Comparison of ENCODE assay signal across 14 cellular contexts in the genomic region with DNA sequence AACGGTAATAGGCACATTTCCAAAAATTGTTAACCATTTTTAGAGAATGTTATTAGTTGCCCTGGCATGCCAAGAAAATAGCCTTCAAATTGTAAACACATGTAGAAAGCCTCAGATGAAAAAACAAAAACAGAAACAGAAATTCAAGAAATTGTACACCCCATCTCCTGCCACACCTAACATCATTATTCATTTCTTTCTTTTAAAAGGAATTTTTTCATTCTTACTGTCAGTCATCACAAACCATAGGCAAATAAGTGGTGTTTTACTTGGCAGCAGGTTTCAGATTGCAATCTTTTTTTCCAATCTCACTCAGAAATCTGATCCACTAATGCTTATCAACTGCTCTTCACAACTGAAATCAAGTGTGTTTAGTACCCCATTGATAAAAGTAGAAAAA.
"Had no signal": no experiment of that assay in that cellular context is flagged by ENCODE, and none has a peak within 500 bp of the region (broad histone marks: within the 10 kb centered on the region; RNA-seq: fewer than 3 reads in every experiment).

No MANE protein-coding gene starts in this region.

- H3K27ac ChIP-seq: heart right ventricle, sigmoid colon, WERI-Rb-1 had no signal

- ATAC-seq: activated CD4-positive, alpha-beta T cell treated with anti-CD3 and anti-CD28 coated beads for 36 hours; activated CD8-positive, alpha-beta T cell treated with anti-CD3 and anti-CD28 coated beads for 36 hours; activated T-cell treated with anti-CD3 and anti-CD28 coated beads, Interleukin-2, amount 50 U/mL, for 72 hours; heart right ventricle had no signal

- H3K9me3 ChIP-seq: sigmoid colon had no signal

- H3K36me3 ChIP-seq: heart right ventricle, sigmoid colon, WERI-Rb-1 had no signal

- DNase-seq: activated CD4-positive, alpha-beta T cell treated with anti-CD3 and anti-CD28 coated beads for 36 hours; activated CD8-positive, alpha-beta memory T cell treated with anti-CD3 and anti-CD28 coated beads, Interleukin-2, amount 50 U/mL, for 4 hours; activated CD8-positive, alpha-beta T cell treated with anti-CD3 and anti-CD28 coated beads for 36 hours; activated gamma-delta T cell treated with Interleukin-2 at 50 U/mL for 16 hours; activated naive CD8-positive, alpha-beta T cell treated with anti-CD3 and anti-CD28 coated beads, Interleukin-2, amount 10 ng/mL, durations not matched to agents 7 days and 5 days; activated T-cell treated with anti-CD3 and anti-CD28 coated beads, Interleukin-2, amount 50 U/mL, for 72 hours; aorta; heart right ventricle; mesendoderm; nephron progenitor cell; sigmoid colon; stimulated activated CD4-positive, alpha-beta T cell treated with anti-CD3 and anti-CD28 coated beads, Interleukin-12 subunit alpha, Interleukin-12 subunit beta, amount 100 ng/mL, for 4 hours; stimulated activated naive CD4-positive, alpha-beta T cell treated with Interleukin-2 at 50 U/mL for 16 hours had no signal

- H3K27me3 ChIP-seq: heart right ventricle, sigmoid colon had no signal

- H3K4me3 ChIP-seq: heart right ventricle, sigmoid colon had no signal

- H3K4me1 ChIP-seq: heart right ventricle, sigmoid colon had no signal
